In genomic region chr17:28644782-28645575, GRCh38 we compare ENCODE assay signal across 8 cellular contexts. TPM values are rescaled to one million over a fixed set of nuclear protein-coding genes. Genes with fewer than 3 reads are reported as not detected.
A peak's percentile ranks its signal among the peaks of the same experiment; 100 is the strongest.
DNase-seq lines count a peak whose midpoint lies in the region; ATAC-seq and TF ChIP-seq lines count a peak whose summit lies in the region.

Gene BLTP2 (minus strand): TSS chr17:28645158. CDS start chr17:28645056, 102 bp downstream.

- ATAC-seq in HG02798 (IDR thresholded peaks at IDR 0.05; ENCODE audit: poor library complexity, unreplicated experiment) (peak; percentile 95), heart right ventricle (peak; percentile 97 to 99 (median 98)), upper lobe of left lung (ENCODE audit: low FRiP score in 2 of 2) (peak; percentile 99)

- H3K9me3 ChIP-seq in adrenal gland (replicated peaks in 1 of 3) (no peaks in the 10 kb centered on the region), heart right ventricle (no peaks in the 10 kb centered on the region), upper lobe of left lung (no peaks in the 10 kb centered on the region)

- DNase-seq in NCI-H146 (lab: John Stamatoyannopoulos, UW), result peak; percentile 95
- DNase-seq in T-helper 1 cell, result peak; percentile 93 to 97 (median 94)
- peak; percentile 95 to 98 (median 96) for DNase-seq in adrenal gland
- peak; percentile 97 for DNase-seq in heart right ventricle
- DNase-seq in posterior vena cava (ENCODE audit: low spot score), result peak; percentile 99
- DNase-seq in upper lobe of left lung, result peak; percentile 97 to 99

- WGBS in adrenal gland, 4 donors, result 0 to 2% (median 1%) methylated on average over 3 to 89 of the region's 89 CpGs
- WGBS in heart right ventricle, 2 donors, result 0 to 1% methylated on average over 73 to 89 of the region's 89 CpGs
- 1 to 2% methylated on average over 28 to 40 of the region's 89 CpGs for WGBS in upper lobe of left lung, 2 donors

- H3K4me3 ChIP-seq in GM12875 (ENCODE audit: low read depth, low read length) (peak within 1 kb of the TSS; percentile 99), adrenal gland (peak within 1 kb of the TSS; percentile 63 to 90 (median 89)), heart right ventricle (peak within 1 kb of the TSS; percentile 68 to 97 (median 94)), upper lobe of left lung (peak within 1 kb of the TSS; percentile 82 to 99 (median 98))

- TF ChIP-seq CTCF in GM12875 (IDR thresholded peaks at IDR 0.05; ENCODE audit: borderline replicate concordance, insufficient read depth, low read depth, low read length), result no peak
- TF ChIP-seq CTCF in adrenal gland (IDR thresholded peaks at IDR 0.05), result peak in 3 of 6 experiments; percentile 29 to 38 (median 32)
- no peak for TF ChIP-seq CTCF in heart right ventricle (IDR thresholded peaks at IDR 0.05)
- TF ChIP-seq CTCF in upper lobe of left lung (IDR thresholded peaks at IDR 0.05), result peak in 4 of 6 experiments; percentile 31 to 54 (median 48)

- intact Hi-C loops in adrenal gland (cut with DNase I) (loop anchor here in 1 of 2 donors (5.0 kb wide), 1 partner anchor 37 kb away; no protein-coding TSS in a partner anchor), heart right ventricle (cut with DNase I) (loop anchor here in 1 of 10 donors (5.0 kb wide), 1 partner anchor 72 kb away; the partner anchor contains the start of genes RAB34 and RPL23A), posterior vena cava (cut with DNase I) (loop anchor here in 1 of 2 donors (5.0 kb wide), 1 partner anchor 1467 kb away; no protein-coding TSS in a partner anchor)

- H3K4me1 ChIP-seq in adrenal gland (replicated peaks in 1 of 2) (peaks cover 30 to 54% of the 10 kb centered on the region in 2 donors), heart right ventricle (peaks cover 15 to 60% (median 46%) of the 10 kb centered on the region in 9 donors), upper lobe of left lung (peaks cover 32 to 44% (median 33%) of the 10 kb centered on the region in 4 donors)

- H3K36me3 ChIP-seq in adrenal gland (replicated peaks in 1 of 2) (peaks cover 0 to 44% of the 10 kb centered on the region in 2 donors), heart right ventricle (peaks cover 0 to 61% (median 30%) of the 10 kb centered on the region in 9 donors), upper lobe of left lung (peaks cover 15 to 56% (median 43%) of the 10 kb centered on the region in 4 donors)

- peak in 1 of 4 donors; percentile 4 for TF ChIP-seq EP300 in upper lobe of left lung (IDR thresholded peaks at IDR 0.05)

- TF ChIP-seq POLR2A in adrenal gland (IDR thresholded peaks at IDR 0.05) (peak; percentile 64 to 90), upper lobe of left lung (IDR thresholded peaks at IDR 0.05) (peak; percentile 32 to 95 (median 80))

- H3K27ac ChIP-seq in adrenal gland, result peak within 1 kb of the TSS; percentile 87 to 99 (median 92)
- peak within 1 kb of the TSS; percentile 87 to 98 (median 94) for H3K27ac ChIP-seq in heart right ventricle
- peak within 1 kb of the TSS; percentile 91 to 98 (median 96) for H3K27ac ChIP-seq in upper lobe of left lung

- H3K27me3 ChIP-seq in adrenal gland (no peaks in the 10 kb centered on the region), heart right ventricle (no peaks in the 10 kb centered on the region), upper lobe of left lung (no peaks in the 10 kb centered on the region)

RNA-seq across cellular contexts. Expression of gene BLTP2, which starts in this region (rescaled TPM):
- total RNA-seq in adrenal gland (100 to 1,000 TPM in 7 of 8 donors, 10 to 100 TPM in 1; 93.1 to 228 (median 138) TPM), heart right ventricle (100 to 1,000 TPM in 1 of 10 donors, 10 to 100 TPM in 9; 61.6 to 110 (median 69.0) TPM), posterior vena cava (100 to 1,000 TPM; 105 to 120 TPM), upper lobe of left lung (100 to 1,000 TPM in 5 of 6 donors, 10 to 100 TPM in 1; 98.1 to 250 (median 131) TPM)
- polyA plus RNA-seq in adrenal gland (100 to 1,000 TPM in 1 of 3 donors, 10 to 100 TPM in 2; 27.8 to 137 (median 29.9) TPM), heart right ventricle (10 to 100 TPM; 15.6 to 20.4 TPM)

Comparison
In these comparisons a context has a peak if more than half of its experiments do, and no peak if none do; other contexts are left out.
1. Peak in every context shown above with its lines: DNase-seq, ATAC-seq, H3K4me3 ChIP-seq and H3K27ac ChIP-seq.
2. CTCF ChIP-seq: peak in upper lobe of left lung (4 of 6); none in GM12875 (single experiment) and heart right ventricle (0 of 9).